In the genomic region with DNA sequence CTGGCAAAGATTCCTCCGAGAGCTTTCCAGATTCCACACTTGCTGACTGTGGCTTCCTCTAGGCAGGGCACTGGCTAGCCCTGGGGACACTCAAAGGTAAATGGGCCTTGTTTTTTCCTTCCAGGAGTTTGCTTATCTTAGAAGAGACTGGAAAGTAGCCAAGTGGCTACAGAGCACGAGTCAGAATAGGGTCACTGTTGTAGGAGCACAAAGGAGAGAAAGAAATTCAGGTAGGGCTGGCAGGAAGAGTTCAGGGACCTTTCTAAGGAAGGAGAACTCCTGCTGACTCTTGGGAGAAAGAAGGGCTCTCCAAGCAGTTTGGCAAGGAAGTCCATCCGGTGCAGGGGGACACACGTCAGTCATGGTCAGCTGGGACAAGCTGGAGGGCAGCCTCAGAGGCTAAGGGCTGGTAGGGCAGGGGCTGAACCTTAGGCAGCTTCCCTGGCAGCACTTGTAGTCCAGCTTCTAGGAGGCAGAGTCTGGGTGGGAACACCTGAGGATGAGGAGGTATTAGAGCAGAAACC, we compare ENCODE assay signal across 13 cellular contexts. TPM values are rescaled to one million over a fixed set of nuclear protein-coding genes. Genes with fewer than 3 reads are reported as not detected.
DNase-seq lines count a peak whose midpoint lies in the region; ATAC-seq and TF ChIP-seq lines count a peak whose summit lies in the region.
"Had no signal": no experiment of that assay in that cellular context is flagged by ENCODE, and none has a peak within 500 bp of the region (broad histone marks: within the 10 kb centered on the region; RNA-seq: fewer than 3 reads in every experiment).

No MANE protein-coding gene starts in this region.

- in situ Hi-C loops in Caki2 (cut with HindIII; ENCODE audit: low pct_unique_long_range_greater_than_20kb, low sequenced_read_pairs): no loop called here

- no peaks in the 10 kb centered on the region for H4K20me1 ChIP-seq in PC-3 (ENCODE audit: low read length)

- H2AFZ ChIP-seq in PC-3 (ENCODE audit: low read length): peak overlapping the region; percentile 63

- H3K4me3 Mint-ChIP-seq in endothelial cell (ENCODE audit: unreplicated experiment): no peak overlapping the region
- no peak overlapping the region for H3K4me3 Mint-ChIP-seq in nephron progenitor cell
- H3K4me3 Mint-ChIP-seq: activated naive CD4-positive, alpha-beta T cell treated with anti-CD3 and anti-CD28 coated beads, Interleukin-2, amount 10 ng/mL, durations not matched to agents 7 days and 5 days had no signal

- H3K4me2 ChIP-seq in PC-3 (ENCODE audit: low read length): peak overlapping the region; percentile 52

- no peaks in the 10 kb centered on the region for H3K79me2 ChIP-seq in PC-3 (ENCODE audit: low read length)

- no peaks in the 10 kb centered on the region for H3K36me3 ChIP-seq in PC-3 (ENCODE audit: low read depth, low read length)

- no peaks in the 10 kb centered on the region for H3K9me2 ChIP-seq in PC-3 (replicated peaks; ENCODE audit: low read length)

- no peaks in the 10 kb centered on the region for H3K27me3 ChIP-seq in PC-3 (ENCODE audit: low read length)
- H3K27me3 ChIP-seq: dorsolateral prefrontal cortex had no signal

- H3K4me1 Mint-ChIP-seq in endothelial cell (ENCODE audit: unreplicated experiment) (peaks cover 29% of the 10 kb centered on the region), nephron progenitor cell (peaks cover 41% of the 10 kb centered on the region)

- H3F3A ChIP-seq in PC-3 (ENCODE audit: low read length, unreplicated experiment): no peaks in the 10 kb centered on the region

- peaks cover 4% of the 10 kb centered on the region for H3K36me3 Mint-ChIP-seq in endothelial cell (ENCODE audit: low read depth, unreplicated experiment)
- no peaks in the 10 kb centered on the region for H3K36me3 Mint-ChIP-seq in nephron progenitor cell (ENCODE audit: low read depth)
- H3K36me3 Mint-ChIP-seq: activated naive CD4-positive, alpha-beta T cell treated with anti-CD3 and anti-CD28 coated beads, Interleukin-2, amount 10 ng/mL, durations not matched to agents 7 days and 5 days had no signal

- TF ChIP-seq CTCF in PC-3 (conservative IDR thresholded peaks at IDR 0.05; ENCODE audit: low read depth, low read length): no peak
- TF ChIP-seq CTCF in endothelial cell (IDR thresholded peaks at IDR 0.05; ENCODE audit: unreplicated experiment): no peak
- TF ChIP-seq CTCF in nephron progenitor cell (IDR thresholded peaks at IDR 0.05): no peak

- intact Hi-C loops in PC-3 (cut with micrococcal nuclease): no loop called here

- H3K9me3 Mint-ChIP-seq in endothelial cell (ENCODE audit: unreplicated experiment) (no peaks in the 10 kb centered on the region), nephron progenitor cell (no peaks in the 10 kb centered on the region)
- H3K9me3 Mint-ChIP-seq: activated naive CD4-positive, alpha-beta T cell treated with anti-CD3 and anti-CD28 coated beads, Interleukin-2, amount 10 ng/mL, durations not matched to agents 7 days and 5 days had no signal

- peaks cover 59% of the 10 kb centered on the region for H3K4me1 ChIP-seq in PC-3 (ENCODE audit: insufficient read depth, low read length)

- CTCF ChIA-PET in PC-3 (lab: Charles Lee): no interaction called here

- H3K9me3 ChIP-seq in PC-3 (ENCODE audit: low read length): no peaks in the 10 kb centered on the region

- POLR2A ChIA-PET in PC-3 (lab: Charles Lee; ENCODE audit: unreplicated experiment): no interaction called here

- BruUV-seq in PC-3 (replicated peaks; lab: Mats Ljungman, UMichigan): no TSS peak

- peak overlapping the region; percentile 52 for H3K27ac Mint-ChIP-seq in endothelial cell (ENCODE audit: unreplicated experiment)
- H3K27ac Mint-ChIP-seq in nephron progenitor cell: peak overlapping the region; percentile 87
- H3K27ac Mint-ChIP-seq: activated naive CD4-positive, alpha-beta T cell treated with anti-CD3 and anti-CD28 coated beads, Interleukin-2, amount 10 ng/mL, durations not matched to agents 7 days and 5 days had no signal

- H3K4me3 ChIP-seq in PC-3 (ENCODE audit: low read length): no peak overlapping the region
- H3K4me3 ChIP-seq: dorsolateral prefrontal cortex had no signal

- peaks cover 2% of the 10 kb centered on the region for H3K27me3 Mint-ChIP-seq in endothelial cell (ENCODE audit: unreplicated experiment)
- peaks cover 3% of the 10 kb centered on the region for H3K27me3 Mint-ChIP-seq in nephron progenitor cell (ENCODE audit: low read depth, poor library complexity)
- H3K27me3 Mint-ChIP-seq: activated naive CD4-positive, alpha-beta T cell treated with anti-CD3 and anti-CD28 coated beads, Interleukin-2, amount 10 ng/mL, durations not matched to agents 7 days and 5 days had no signal

- DNase-seq in Caki2 (ENCODE audit: low read depth) (peak; percentile 69), PC-3 (peak; percentile 70), endothelial cell (ENCODE audit: low spot score) (no peak), nephron progenitor cell (no peak), NCI-H1417 treated with DMSO at 0.1 percent for 48 hours (lab: John Stamatoyannopoulos, UW) (no peak)
- DNase-seq: activated naive CD4-positive, alpha-beta T cell treated with anti-CD3 and anti-CD28 coated beads, Interleukin-2, amount 10 ng/mL, durations not matched to agents 7 days and 5 days; dorsolateral prefrontal cortex; NCI-H1436; NCI-H526 treated with DMSO at 0.1 percent for 48 hours; stimulated activated CD4-positive, alpha-beta T cell treated with anti-CD3 and anti-CD28 coated beads, Interleukin-2, amount 100 ng/mL, for 48 hours; stimulated activated naive CD4-positive, alpha-beta T cell treated with Interleukin-2 at 50 U/mL for 16 hours had no signal

- H3K9ac ChIP-seq in PC-3 (ENCODE audit: low read length): peak overlapping the region; percentile 2; the same call in 1 of the 2 replicates

- peak overlapping the region; percentile 63 for H3K27ac ChIP-seq in PC-3 (ENCODE audit: low read length)
- H3K27ac ChIP-seq: dorsolateral prefrontal cortex had no signal

- ATAC-seq in PC-3: no peak
- no peak for ATAC-seq in SK-N-SH treated with all-trans-retinoic acid at 6 μM for 48 hours
- no peak for ATAC-seq in HG03039 (IDR thresholded peaks at IDR 0.05; ENCODE audit: unreplicated experiment)

TF ChIP-seq in SK-N-SH treated with all-trans-retinoic acid at 6 μM for 48 hours, 23 proteins besides CTCF, POLR2A, EP300 and RAD21:
- no peak for TF ChIP-seq ZC3H10 (CRISPR knock-in tag; IDR thresholded peaks at IDR 0.05)
- no peak for TF ChIP-seq CSDC2 (CRISPR knock-in tag; IDR thresholded peaks at IDR 0.05)

RNA-seq across cellular contexts. Expression of a gene that starts 39.5 kb away (rescaled TPM):
- 41.2 and 49.2 TPM in 2 replicates for total RNA-seq in Caki2 (2014; rRNA removed; shearing (Covaris generic); ENCODE audit: low replicate concordance)
- total RNA-seq in PC-3 (2014; rRNA removed): 42.1 and 64.1 TPM in 2 replicates
- total RNA-seq in endothelial cell (ENCODE audit: unreplicated experiment): 153 TPM

RNA-seq across cellular contexts. Expression of a gene that starts 47.9 kb away (rescaled TPM):
- 9.5 and 21.0 TPM in 2 replicates for total RNA-seq in Caki2 (2014; rRNA removed; shearing (Covaris generic); ENCODE audit: low replicate concordance)
- total RNA-seq in PC-3 (2014; rRNA removed): 24.3 and 27.0 TPM in 2 replicates
- 95.1 TPM for total RNA-seq in endothelial cell (ENCODE audit: unreplicated experiment)

RNA-seq across cellular contexts. Expression of a gene that starts 58.3 kb away (rescaled TPM):
- total RNA-seq in Caki2 (2014; rRNA removed; shearing (Covaris generic); ENCODE audit: low replicate concordance): 20.6 and 32.8 TPM in 2 replicates
- total RNA-seq in PC-3 (2014; rRNA removed) (55.0 and 83.0 TPM in 2 replicates), endothelial cell (ENCODE audit: unreplicated experiment) (264 TPM)

Comparison
In these comparisons a context has a peak if more than half of its experiments do, and no peak if none do; other contexts are left out.
1. DNase-seq: peak in Caki2 (single experiment) and PC-3 (single experiment); none in endothelial cell (single experiment), nephron progenitor cell (single experiment) and NCI-H1417 treated with DMSO at 0.1 percent for 48 hours (single experiment).